In the genomic region with DNA sequence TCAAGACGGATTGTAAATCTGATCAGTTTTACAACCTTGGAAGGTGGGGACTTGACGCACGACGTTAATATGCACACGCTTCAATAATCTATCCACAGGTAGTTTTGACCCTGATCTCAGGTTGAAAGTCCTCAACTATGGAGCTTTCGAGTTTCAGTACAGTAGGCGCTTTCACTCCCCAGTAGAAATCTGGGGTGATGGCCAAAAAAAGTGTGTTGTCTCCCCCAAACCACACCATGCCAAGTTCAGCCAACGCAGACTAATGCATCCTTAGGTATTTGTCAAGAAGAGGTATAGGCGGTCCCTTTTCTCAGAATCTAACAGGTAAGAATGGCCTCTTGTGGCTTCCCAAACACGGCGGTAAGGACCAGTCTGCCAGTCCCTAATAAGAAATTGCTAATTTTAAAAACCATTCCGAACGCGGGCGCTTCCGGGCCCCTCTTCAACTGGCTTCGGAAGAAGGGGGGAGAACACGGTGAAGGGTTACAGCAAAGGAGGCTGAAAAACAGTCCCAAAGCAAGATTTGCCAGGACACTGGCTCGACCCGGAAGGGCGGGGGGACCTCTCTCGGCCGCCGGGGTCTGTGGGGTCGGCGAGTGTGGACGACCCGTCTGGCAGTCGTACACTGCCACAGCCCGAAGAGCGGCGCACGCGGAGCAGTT, we compare ENCODE assay signal across 8 cellular contexts. TPM values are rescaled to one million over a fixed set of nuclear protein-coding genes. Genes with fewer than 3 reads are reported as not detected.
A peak's percentile ranks its signal among the peaks of the same experiment; 100 is the strongest.
DNase-seq lines count a peak whose midpoint lies in the region; ATAC-seq, FAIRE-seq and TF ChIP-seq lines count a peak whose summit lies in the region.

No MANE protein-coding gene starts in this region.

- H3K9ac ChIP-seq in Karpas-422 (ENCODE audit: low read length) (peak overlapping the region; percentile 82), HepG2 (ENCODE audit: insufficient read depth, low read depth, low read length) (peak overlapping the region; percentile 88)

- TF ChIP-seq CTCF in cardiac muscle cell (IDR thresholded peaks at IDR 0.05; ENCODE audit: low read depth, low read length) (no peak), body of pancreas (IDR thresholded peaks at IDR 0.05) (no peak), HepG2 (CRISPR knock-in tag; IDR thresholded peaks at IDR 0.05) (no peak), tibial artery (IDR thresholded peaks at IDR 0.05) (no peak)

- H3K36me3 ChIP-seq in cardiac muscle cell: no peaks in the 10 kb centered on the region
- H3K36me3 ChIP-seq in Karpas-422 (ENCODE audit: insufficient read depth, low read length): peaks cover 12% of the 10 kb centered on the region
- no peaks in the 10 kb centered on the region for H3K36me3 ChIP-seq in body of pancreas (replicated peaks in 1 of 2; ENCODE audit: insufficient read depth in 1 of 2, low read depth in 2 of 2)
- H3K36me3 ChIP-seq in HepG2 (replicated peaks in 1 of 2; ENCODE audit: control insufficient read depth in 1 of 2, insufficient read depth in 2 of 2, low read length in 2 of 2): peaks cover 0 to 6% of the 10 kb centered on the region in 2 experiments; a peak in 2 of 5 replicates
- no peaks in the 10 kb centered on the region for H3K36me3 ChIP-seq in tibial artery

- POLR2A ChIA-PET in HepG2 (lab: Yijun Ruan, JAX): interaction anchor here (1.2 to 1.9 kb wide), 4 partner anchors 10 to 26 kb away, joined by 3 to 6 read pairs (median 6); no protein-coding TSS in a partner anchor

- peaks cover 99% of the 10 kb centered on the region for H3K79me2 ChIP-seq in Karpas-422 (ENCODE audit: low read length)
- peaks cover 95% of the 10 kb centered on the region for H3K79me2 ChIP-seq in HepG2 (ENCODE audit: insufficient read depth, low read length)

- intact Hi-C loops in left ventricle myocardium superior (cut with micrococcal nuclease) (no loop called here), body of pancreas (cut with DNase I) (no loop called here), HepG2 (cut with micrococcal nuclease; ENCODE audit: unreplicated experiment) (loop anchor here (5.0 kb wide), 1 partner anchor 168 kb away; no protein-coding TSS in a partner anchor), tibial artery (cut with DNase I; ENCODE audit: low total_unique reads) (loop anchor here (5.0 to 10.0 kb wide), 3 partner anchors 503 to 841 kb away; a partner anchor contains a TSS)

- no peak for ATAC-seq in left ventricle myocardium superior
- ATAC-seq in body of pancreas: no peak
- peak; percentile 10 for ATAC-seq in HepG2
- ATAC-seq in HG02970 (IDR thresholded peaks at IDR 0.05; ENCODE audit: low FRiP score, unreplicated experiment): no peak
- ATAC-seq in HG02588 (IDR thresholded peaks at IDR 0.05; ENCODE audit: unreplicated experiment): no peak

- FAIRE-seq in HepG2 (lab: Jason Lieb, UNC): no peak

- peak overlapping the region; percentile 91 for H3K4me2 ChIP-seq in Karpas-422 (ENCODE audit: low read depth, low read length, poor library complexity, severe bottlenecking)
- H3K4me2 ChIP-seq in HepG2 (ENCODE audit: low read depth, low read length): peak overlapping the region; percentile 81

- H2AFZ ChIP-seq in Karpas-422 (ENCODE audit: low read length) (peak overlapping the region; percentile 47), HepG2 (ENCODE audit: low read length) (no peak overlapping the region)

- peak in 1 of 2 donors; percentile 7 for DNase-seq in cardiac muscle cell (ENCODE audit: low read depth in 1 of 2, low spot score in 1 of 2)
- no peak for DNase-seq in left ventricle myocardium superior
- peak; percentile 70 for DNase-seq in Karpas-422
- DNase-seq in body of pancreas: peak in 2 of 4 donors; percentile 2 to 9
- peak; percentile 16 for DNase-seq in HepG2 (ENCODE audit: low spot score)
- DNase-seq in tibial artery: peak in 1 of 2 donors; percentile 20

- peaks cover 10% of the 10 kb centered on the region for H3K4me1 ChIP-seq in cardiac muscle cell (ENCODE audit: low read depth)
- peaks cover 38% of the 10 kb centered on the region for H3K4me1 ChIP-seq in Karpas-422 (ENCODE audit: low read length)
- peaks cover 31% of the 10 kb centered on the region for H3K4me1 ChIP-seq in body of pancreas
- peaks cover 72% of the 10 kb centered on the region for H3K4me1 ChIP-seq in HepG2 (ENCODE audit: insufficient read depth, low read length)
- peaks cover 0 to 19% (median 9%) of the 10 kb centered on the region in 4 donors for H3K4me1 ChIP-seq in tibial artery

- 2 to 5% methylated on average over 18 to 31 of the region's 34 CpGs for WGBS in body of pancreas, 2 donors
- WGBS in HepG2 (ENCODE audit: low lambda C conversion rate): 1% methylated on average over 18 of the region's 34 CpGs

- H3K27ac ChIP-seq in cardiac muscle cell (peak overlapping the region; percentile 94), Karpas-422 (ENCODE audit: low read length) (peak overlapping the region; percentile 28; the same call in 1 of the 2 replicates), body of pancreas (peak overlapping the region in 3 of 4 donors; percentile 75 to 96 (median 92)), HepG2 (ENCODE audit: extremely low read length, insufficient read depth, low read length) (peak overlapping the region; percentile 91), tibial artery (peak overlapping the region; percentile 95 to 97)

- no peaks in the 10 kb centered on the region for H3K27me3 ChIP-seq in cardiac muscle cell
- H3K27me3 ChIP-seq in Karpas-422 (ENCODE audit: low read length): no peaks in the 10 kb centered on the region
- H3K27me3 ChIP-seq in body of pancreas: no peaks in the 10 kb centered on the region
- H3K27me3 ChIP-seq in HepG2 (ENCODE audit: control insufficient read depth in 1 of 2, insufficient read depth in 2 of 2, low read length in 2 of 2): no peaks in the 10 kb centered on the region; a peak in 1 of 5 replicates
- H3K27me3 ChIP-seq in tibial artery: no peaks in the 10 kb centered on the region

- H3K9me3 ChIP-seq in cardiac muscle cell (ENCODE audit: low read depth) (no peaks in the 10 kb centered on the region), Karpas-422 (ENCODE audit: low read length) (no peaks in the 10 kb centered on the region), body of pancreas (no peaks in the 10 kb centered on the region), HepG2 (ENCODE audit: low read length) (no peaks in the 10 kb centered on the region), tibial artery (no peaks in the 10 kb centered on the region)

- TF ChIP-seq RAD21 in HepG2 (CRISPR knock-in tag; IDR thresholded peaks at IDR 0.05): no peak

- in situ Hi-C loops in HepG2 (cut with HindIII; ENCODE audit: extremely low pct_ligation_motif_present, low pct_unique_long_range_greater_than_20kb): no loop called here

- H4K20me1 ChIP-seq in Karpas-422 (ENCODE audit: insufficient read depth, low read depth, low read length) (peaks cover 3% of the 10 kb centered on the region; the same call in 1 of the 2 replicates), HepG2 (ENCODE audit: insufficient read depth, low read length) (peaks cover 27% of the 10 kb centered on the region)

- TF ChIP-seq POLR2A in body of pancreas (IDR thresholded peaks at IDR 0.05): no peak
- TF ChIP-seq POLR2A in HepG2 (IDR thresholded peaks at IDR 0.05; ENCODE audit: insufficient read depth in 1 of 2, low read depth in 2 of 2, low read length in 2 of 2): 0 out of 4 replicates have a peak, but pooled peaks of 1 of the 2 experiments have one; percentile 20

- CTCF ChIA-PET in HepG2 (lab: Yijun Ruan, JAX; ENCODE audit: low intra/inter-chr PET ratio, low total read pairs): no interaction called here

- H3K4me3 ChIP-seq in cardiac muscle cell (peak overlapping the region; percentile 80), Karpas-422 (ENCODE audit: low read length) (peak overlapping the region; percentile 90), body of pancreas (peak overlapping the region; percentile 83 to 95), HepG2 (replicated peaks in 1 of 3; ENCODE audit: insufficient read depth in 1 of 3, low read depth in 2 of 3, low read length in 3 of 3) (peak overlapping the region; percentile 85 to 95 (median 90)), tibial artery (peak overlapping the region; percentile 92 to 97)

- TF ChIP-seq EP300 in HepG2 (IDR thresholded peaks at IDR 0.05; ENCODE audit: low read depth in 2 of 2, low read length in 2 of 2): no peak
- TF ChIP-seq EP300 in HepG2 (CRISPR knock-in tag; IDR thresholded peaks at IDR 0.05; ENCODE audit: borderline replicate concordance): no peak

- H3K9me2 ChIP-seq in Karpas-422 (replicated peaks; ENCODE audit: insufficient read depth, low read length): no peaks in the 10 kb centered on the region

- BruUV-seq in HepG2 (replicated peaks; lab: Mats Ljungman, UMichigan): no TSS peak

RNA-seq across cellular contexts. Expression of a gene that starts 0.7 kb away (rescaled TPM):
- 20.6 and 26.9 TPM in 2 replicates for total RNA-seq in cardiac muscle cell
- polyA plus RNA-seq in cardiac muscle cell: 20.0 and 23.9 TPM in 2 replicates
- total RNA-seq in left ventricle myocardium superior: 52.0 TPM
- 32.8 and 48.3 TPM in 2 replicates for total RNA-seq in Karpas-422 (2014; rRNA removed; shearing (Covaris generic); ENCODE audit: low replicate concordance)
- total RNA-seq in body of pancreas: 1 to 10 TPM; 5.4 to 6.6 TPM
- 33.2 and 37.0 TPM in 2 replicates for total RNA-seq in HepG2 (2016; rRNA removed; fragmentation: Illumina TruSeq; extraction: Trizol)
- 54.2 TPM in 2 replicates for total RNA-seq in HepG2 (2016; cell fraction: cytosol; rRNA removed; fragmentation: Illumina TruSeq; extraction: Trizol; ENCODE audit: low read depth)
- 31.4 and 39.0 TPM in 2 replicates for total RNA-seq in HepG2 (2016; cell fraction: insoluble cytoplasmic fraction; rRNA removed; fragmentation: Illumina TruSeq; extraction: Trizol)
- 37.5 and 40.4 TPM in 2 replicates for total RNA-seq in HepG2 (2016; cell fraction: membrane; rRNA removed; fragmentation: Illumina TruSeq; extraction: Trizol)
- total RNA-seq in HepG2 (2016; cell fraction: nucleus; rRNA removed; fragmentation: Illumina TruSeq; extraction: Trizol): 17.5 and 22.7 TPM in 2 replicates
- 30.4 and 37.5 TPM in 2 replicates for polyA plus RNA-seq in HepG2 (2011; rRNA removed)
- polyA plus RNA-seq in HepG2 (2011; cell fraction: cytosol; rRNA removed): 25.4 and 26.3 TPM in 2 replicates
- polyA plus RNA-seq in HepG2 (2011; cell fraction: nucleus; rRNA removed): 14.0 and 14.1 TPM in 2 replicates
- 26.8 and 28.3 TPM in 2 replicates for polyA plus RNA-seq in HepG2 (2012)
- polyA plus RNA-seq in HepG2 (2016; cell fraction: cytosol; fragmentation: Illumina TruSeq; extraction: Trizol; ENCODE audit: low read depth): 10.0 and 15.4 TPM in 2 replicates
- 32.4 and 35.3 TPM in 2 replicates for polyA plus RNA-seq in HepG2 (2016; cell fraction: insoluble cytoplasmic fraction; fragmentation: Illumina TruSeq; extraction: Trizol; ENCODE audit: low read depth)
- 21.0 and 22.4 TPM in 2 replicates for polyA plus RNA-seq in HepG2 (2016; cell fraction: membrane; fragmentation: Illumina TruSeq; extraction: Trizol; ENCODE audit: low read depth)
- 25.3 and 33.8 TPM in 2 replicates for polyA plus RNA-seq in HepG2 (2016; cell fraction: nucleus; fragmentation: Illumina TruSeq; extraction: Trizol; ENCODE audit: insufficient read depth, low read depth)
- 31.8 and 37.7 TPM in 2 replicates for polyA minus RNA-seq in HepG2 (2011; rRNA and poly(A)+ RNA removed; ENCODE audit: low replicate concordance)
- polyA minus RNA-seq in HepG2 (2011; cell fraction: cytosol; rRNA and poly(A)+ RNA removed): 20.5 and 27.7 TPM in 2 replicates
- 16.4 and 19.8 TPM in 2 replicates for polyA minus RNA-seq in HepG2 (2011; cell fraction: nucleus; rRNA and poly(A)+ RNA removed)

RNA-seq across cellular contexts. Expression of a gene that starts 0.8 kb away (rescaled TPM):
- total RNA-seq in cardiac muscle cell: 28.1 and 36.5 TPM in 2 replicates
- polyA plus RNA-seq in cardiac muscle cell: 48.1 and 53.0 TPM in 2 replicates
- 20.0 TPM for total RNA-seq in left ventricle myocardium superior
- total RNA-seq in Karpas-422 (2014; rRNA removed; shearing (Covaris generic); ENCODE audit: low replicate concordance): 32.2 and 55.7 TPM in 2 replicates
- total RNA-seq in body of pancreas: 10 to 100 TPM; 10.9 to 15.3 TPM
- 24.4 and 54.1 TPM in 2 replicates for total RNA-seq in HepG2 (2016; rRNA removed; fragmentation: Illumina TruSeq; extraction: Trizol)
- total RNA-seq in HepG2 (2016; cell fraction: cytosol; rRNA removed; fragmentation: Illumina TruSeq; extraction: Trizol; ENCODE audit: low read depth): 2.8 and 3.9 TPM in 2 replicates
- total RNA-seq in HepG2 (2016; cell fraction: insoluble cytoplasmic fraction; rRNA removed; fragmentation: Illumina TruSeq; extraction: Trizol): 22.7 and 49.1 TPM in 2 replicates
- 8.7 and 10.1 TPM in 2 replicates for total RNA-seq in HepG2 (2016; cell fraction: membrane; rRNA removed; fragmentation: Illumina TruSeq; extraction: Trizol)
- total RNA-seq in HepG2 (2016; cell fraction: nucleus; rRNA removed; fragmentation: Illumina TruSeq; extraction: Trizol): 28.1 and 31.6 TPM in 2 replicates
- polyA plus RNA-seq in HepG2 (2011; rRNA removed): 18.5 and 22.9 TPM in 2 replicates
- 12.0 and 18.1 TPM in 2 replicates for polyA plus RNA-seq in HepG2 (2011; cell fraction: cytosol; rRNA removed)
- 39.1 and 40.6 TPM in 2 replicates for polyA plus RNA-seq in HepG2 (2011; cell fraction: nucleus; rRNA removed)
- polyA plus RNA-seq in HepG2 (2012): 34.3 and 44.7 TPM in 2 replicates
- polyA plus RNA-seq in HepG2 (2016; cell fraction: cytosol; fragmentation: Illumina TruSeq; extraction: Trizol; ENCODE audit: low read depth): 1.6 and 2.1 TPM in 2 replicates
- 25.2 TPM in 2 replicates for polyA plus RNA-seq in HepG2 (2016; cell fraction: insoluble cytoplasmic fraction; fragmentation: Illumina TruSeq; extraction: Trizol; ENCODE audit: low read depth)
- polyA plus RNA-seq in HepG2 (2016; cell fraction: membrane; fragmentation: Illumina TruSeq; extraction: Trizol; ENCODE audit: low read depth): 4.9 and 5.0 TPM in 2 replicates
- polyA plus RNA-seq in HepG2 (2016; cell fraction: nucleus; fragmentation: Illumina TruSeq; extraction: Trizol; ENCODE audit: insufficient read depth, low read depth): 25.3 and 30.8 TPM in 2 replicates
- polyA minus RNA-seq in HepG2 (2011; rRNA and poly(A)+ RNA removed; ENCODE audit: low replicate concordance): 8.6 and 9.9 TPM in 2 replicates
- 12.1 and 16.3 TPM in 2 replicates for polyA minus RNA-seq in HepG2 (2011; cell fraction: cytosol; rRNA and poly(A)+ RNA removed)
- 35.1 and 41.3 TPM in 2 replicates for polyA minus RNA-seq in HepG2 (2011; cell fraction: nucleus; rRNA and poly(A)+ RNA removed)

Comparison
In these comparisons a context has a peak if more than half of its experiments do, and no peak if none do; other contexts are left out.
1. H3K27ac ChIP-seq: peak in every context shown above with its lines; median percentile 96 in tibial artery; 94 in cardiac muscle cell; 92 in body of pancreas; 91 in HepG2; 28 in Karpas-422.
2. intact Hi-C loops: an anchor here in HepG2 (5.0 kb wide) and tibial artery (5.0 to 10.0 kb wide); none called in left ventricle myocardium superior and body of pancreas.